Comparison of ENCODE assay signal across 8 cellular contexts in genomic region chr3:184157206-184157605, GRCh38. TPM values are rescaled to one million over a fixed set of nuclear protein-coding genes. Genes with fewer than 3 reads are reported as not detected.
DNase-seq lines count a peak whose midpoint lies in the region; ATAC-seq and TF ChIP-seq lines count a peak whose summit lies in the region.

No MANE protein-coding gene starts in this region.

- no peak overlapping the region for H3K23ac ChIP-seq in mesenchymal stem cell (ENCODE audit: low read length in 2 of 2)

- H4K91ac ChIP-seq in mesenchymal stem cell (ENCODE audit: low read length): no peak overlapping the region

- peaks cover 0 to 6% (median 0%) of the 10 kb centered on the region in 9 donors for H3K36me3 ChIP-seq in heart right ventricle
- no peaks in the 10 kb centered on the region for H3K36me3 ChIP-seq in brain microvascular endothelial cell (replicated peaks)
- peaks cover 5% of the 10 kb centered on the region in 2 experiments for H3K36me3 ChIP-seq in mesenchymal stem cell (ENCODE audit: control insufficient read depth in 1 of 2, insufficient read depth in 2 of 2, low read depth in 1 of 2, low read length in 2 of 2)
- H3K36me3 ChIP-seq in uterus: no peaks in the 10 kb centered on the region

- peak overlapping the region; percentile 91 to 99 (median 96) for H3K27ac ChIP-seq in heart right ventricle
- peak overlapping the region; percentile 35 for H3K27ac ChIP-seq in brain microvascular endothelial cell
- peak overlapping the region; percentile 76 for H3K27ac ChIP-seq in mesenchymal stem cell (ENCODE audit: low read length, poor library complexity, severe bottlenecking)
- peak overlapping the region; percentile 90 to 95 for H3K27ac ChIP-seq in uterus

- no peak overlapping the region for H2AFZ ChIP-seq in mesenchymal stem cell (ENCODE audit: low read depth, low read length)

- peak overlapping the region; percentile 69 for H2AK5ac ChIP-seq in mesenchymal stem cell (ENCODE audit: low read length, severe bottlenecking)

- no peak for TF ChIP-seq CTCF in heart right ventricle (IDR thresholded peaks at IDR 0.05)
- no peak for TF ChIP-seq CTCF in brain microvascular endothelial cell (IDR thresholded peaks at IDR 0.05; ENCODE audit: low read depth, low read length, missing control alignments)
- TF ChIP-seq CTCF in uterus (IDR thresholded peaks at IDR 0.05): no peak
- no peak for TF ChIP-seq CTCF in GM20000 (IDR thresholded peaks at IDR 0.05; ENCODE audit: extremely low read depth, missing control alignments)

- H2BK120ac ChIP-seq in mesenchymal stem cell (ENCODE audit: low read depth, low read length): no peak overlapping the region

- in situ Hi-C loops in brain microvascular endothelial cell (cut with HindIII; ENCODE audit: low pct_ligation_motif_present, low sequenced_read_pairs): no loop called here

- peak overlapping the region; percentile 4 for H4K8ac ChIP-seq in mesenchymal stem cell (ENCODE audit: low read length)

- no peak for DNase-seq in heart right ventricle
- no peak for DNase-seq in Right ventricle myocardium superior
- DNase-seq in brain microvascular endothelial cell: no peak
- no peak for DNase-seq in mesenchymal stem cell
- DNase-seq in uterus: no peak
- DNase-seq in stimulated activated CD4-positive, alpha-beta T cell treated with anti-CD3 and anti-CD28 coated beads, Interleukin-2, amount 100 ng/mL, for 48 hours: no peak
- DNase-seq in GM20000 (ENCODE audit: low spot score): no peak

- H2BK5ac ChIP-seq in mesenchymal stem cell (ENCODE audit: low read depth, low read length, poor library complexity, severe bottlenecking): no peak overlapping the region

- peaks cover 1% of the 10 kb centered on the region for H3K79me1 ChIP-seq in mesenchymal stem cell (replicated peaks; ENCODE audit: low read length, poor library complexity, severe bottlenecking)

- no peak overlapping the region for H2BK12ac ChIP-seq in mesenchymal stem cell (ENCODE audit: low read length in 2 of 2)

- peak overlapping the region; percentile 89 for H3K4me2 ChIP-seq in mesenchymal stem cell (ENCODE audit: low read length, poor library complexity, severe bottlenecking)

- peak overlapping the region in 1 of 2 experiments; percentile 95 for H3K18ac ChIP-seq in mesenchymal stem cell (ENCODE audit: low read depth in 1 of 2, low read length in 2 of 2)

- peak in 1 of 8 donors; percentile 3 for ATAC-seq in heart right ventricle
- no peak for ATAC-seq in Right ventricle myocardium superior (ENCODE audit: poor library complexity)
- ATAC-seq in GM18858 (IDR thresholded peaks at IDR 0.05; ENCODE audit: unreplicated experiment): no peak

- H3K14ac ChIP-seq in mesenchymal stem cell (ENCODE audit: low read length in 2 of 2): no peak overlapping the region

- TF ChIP-seq POLR2A in uterus (IDR thresholded peaks at IDR 0.05): no peak

- peak overlapping the region; percentile 87 to 99 (median 97) for H3K4me3 ChIP-seq in heart right ventricle
- peak overlapping the region; percentile 91 for H3K4me3 ChIP-seq in brain microvascular endothelial cell (ENCODE audit: low read depth, low read length)
- H3K4me3 ChIP-seq in mesenchymal stem cell (ENCODE audit: insufficient read depth in 1 of 2, low read depth in 1 of 2, low read length in 2 of 2): peak overlapping the region; percentile 83 to 88
- H3K4me3 ChIP-seq in uterus: peak overlapping the region; percentile 75 to 97

- H3K4me1 ChIP-seq in heart right ventricle (peaks cover 35 to 74% (median 60%) of the 10 kb centered on the region in 9 donors), mesenchymal stem cell (ENCODE audit: control insufficient read depth, insufficient read depth, low read depth, low read length) (peaks cover 19% of the 10 kb centered on the region), uterus (peaks cover 4 to 27% of the 10 kb centered on the region in 2 donors)

- intact Hi-C loops in heart right ventricle (cut with DNase I): loop anchor here in 4 of 10 donors (2.0 to 10.0 kb wide), 4 partner anchors 18 to 158 kb away; partner anchors contain the start of genes ALG3 (in 2 of the 4), AP2M1 (in 2 of the 4), EEF1AKMT4 (in 2 of the 4) and EIF2B5 (in 1 of the 4)
- intact Hi-C loops in Right ventricle myocardium superior (cut with DNase I): no loop called here
- intact Hi-C loops in uterus (cut with DNase I; ENCODE audit: low total_unique reads): no loop called here

- H3K27me3 ChIP-seq in heart right ventricle (no peaks in the 10 kb centered on the region), brain microvascular endothelial cell (replicated peaks) (no peaks in the 10 kb centered on the region), mesenchymal stem cell (ENCODE audit: control insufficient read depth in 1 of 2, insufficient read depth in 1 of 2, low read length in 2 of 2) (no peaks in the 10 kb centered on the region), uterus (no peaks in the 10 kb centered on the region)

- H3K4ac ChIP-seq in mesenchymal stem cell (ENCODE audit: low read depth in 1 of 2, low read length in 2 of 2): no peak overlapping the region

- H3K9me3 ChIP-seq in heart right ventricle (no peaks in the 10 kb centered on the region), mesenchymal stem cell (ENCODE audit: control insufficient read depth, low read length) (no peaks in the 10 kb centered on the region), uterus (no peaks in the 10 kb centered on the region)

- H3K9ac ChIP-seq in mesenchymal stem cell (ENCODE audit: low read length): peak overlapping the region; percentile 97

- no peak overlapping the region for H2BK15ac ChIP-seq in mesenchymal stem cell (ENCODE audit: low read depth, poor library complexity, severe bottlenecking)

RNA-seq across cellular contexts. Expression of gene DVL3, which starts 2.0 kb away (rescaled TPM):
- total RNA-seq in heart right ventricle (10 to 100 TPM; 52.6 to 81.7 (median 68.6) TPM), Right ventricle myocardium superior (60.6 TPM), uterus (10 to 100 TPM; 20.5 to 86.3 (median 57.4) TPM)
- polyA plus RNA-seq in heart right ventricle: 10 to 100 TPM; 37.5 to 42.0 TPM
- 67.6 TPM for polyA plus RNA-seq in mesenchymal stem cell (2013, experiment 1 of 2)
- 65.3 TPM for polyA plus RNA-seq in mesenchymal stem cell (2013, experiment 2 of 2)

RNA-seq across cellular contexts. Expression of gene AP2M1, which starts 17.4 kb away (rescaled TPM):
- 100 to 1,000 TPM; 263 to 371 (median 321) TPM for total RNA-seq in heart right ventricle
- 100 to 1,000 TPM; 187 to 390 TPM for polyA plus RNA-seq in heart right ventricle
- total RNA-seq in Right ventricle myocardium superior: 253 TPM
- polyA plus RNA-seq in mesenchymal stem cell (2013, experiment 1 of 2): 465 TPM
- 472 TPM for polyA plus RNA-seq in mesenchymal stem cell (2013, experiment 2 of 2)
- 100 to 1,000 TPM in 3 of 4 donors, 10 to 100 TPM in 1; 81.8 to 248 (median 172) TPM for total RNA-seq in uterus

RNA-seq across cellular contexts. Expression of gene EIF2B5, which starts 22.0 kb away (rescaled TPM):
- total RNA-seq in heart right ventricle (10 to 100 TPM; 26.8 to 37.3 (median 31.6) TPM), Right ventricle myocardium superior (31.4 TPM), uterus (10 to 100 TPM in 3 of 4 donors, 1 to 10 TPM in 1; 6.5 to 48.0 (median 32.3) TPM)
- polyA plus RNA-seq in heart right ventricle: 10 to 100 TPM; 30.6 to 44.6 TPM
- polyA plus RNA-seq in mesenchymal stem cell (2013, experiment 1 of 2): 22.7 TPM
- 22.7 TPM for polyA plus RNA-seq in mesenchymal stem cell (2013, experiment 2 of 2)

RNA-seq across cellular contexts. Expression of gene ABCF3, which starts 28.8 kb away (rescaled TPM):
- 10 to 100 TPM; 60.1 to 90.7 (median 68.3) TPM for total RNA-seq in heart right ventricle
- 10 to 100 TPM; 78.0 to 87.9 TPM for polyA plus RNA-seq in heart right ventricle
- 69.3 TPM for total RNA-seq in Right ventricle myocardium superior
- polyA plus RNA-seq in mesenchymal stem cell (2013, experiment 1 of 2): 24.1 TPM
- polyA plus RNA-seq in mesenchymal stem cell (2013, experiment 2 of 2): 23.9 TPM
- 10 to 100 TPM; 11.8 to 73.0 (median 36.8) TPM for total RNA-seq in uterus

Comparison
In these comparisons a context has a peak if more than half of its experiments do, and no peak if none do; other contexts are left out.
1. H3K27ac ChIP-seq: peak in every context shown above with its lines; median percentile 96 in heart right ventricle; 92 in uterus; 76 in mesenchymal stem cell; 35 in brain microvascular endothelial cell.